Comparison of ENCODE assay signal across 7 cellular contexts in genomic region chr17:48546187-48546923, GRCh38.
DNase-seq lines count a peak whose midpoint lies in the region; ATAC-seq and TF ChIP-seq lines count a peak whose summit lies in the region.
"Had no signal": no experiment of that assay in that cellular context is flagged by ENCODE, and none has a peak within 500 bp of the region (broad histone marks: within the 10 kb centered on the region; RNA-seq: fewer than 3 reads in every experiment).

No MANE protein-coding gene starts in this region.

- peak overlapping the region; percentile 0; the same call in 1 of the 2 replicates for H3K27ac ChIP-seq in RWPE1

- ATAC-seq in GM21367 (IDR thresholded peaks at IDR 0.05; ENCODE audit: unreplicated experiment) (no peak), HG03095 (IDR thresholded peaks at IDR 0.05; ENCODE audit: unreplicated experiment) (no peak)

- POLR2A ChIA-PET in AG04449 (lab: Yijun Ruan, JAX) (interaction anchor here (0.7 to 2.5 kb wide), 12 partner anchors 10 to 63 kb away, joined by 3 to 14 read pairs (median 4); partner anchors contain the start of gene HOXB5), RWPE1 (lab: Yijun Ruan, JAX; ENCODE audit: low non-redundant PET) (no interaction called here)

- no peaks in the 10 kb centered on the region for H3K9me3 ChIP-seq in iPS-18c (ENCODE audit: control insufficient read depth, insufficient read depth, low read length)

- CTCF ChIA-PET in AG04449 (lab: Yijun Ruan, JAX) (interaction anchor here (0.9 to 1.9 kb wide), 11 partner anchors 10 to 195 kb away, joined by 3 to 10 read pairs (median 3); no protein-coding TSS in a partner anchor), RWPE1 (lab: Yijun Ruan, JAX) (interaction anchor here (1.0 kb wide), 1 partner anchor 197 kb away, joined by 3 read pairs; no protein-coding TSS in a partner anchor)

- TF ChIP-seq CTCF in AG04449 (IDR thresholded peaks at IDR 0.05; ENCODE audit: insufficient read depth, low read length, missing control alignments) (no peak), RWPE1 (conservative IDR thresholded peaks at IDR 0.05; ENCODE audit: low read depth) (no peak)

- DNase-seq in AG04449 (ENCODE audit: low read depth, low spot score) (no peak), RWPE1 (ENCODE audit: low spot score) (no peak), NCI-H524 (lab: John Stamatoyannopoulos, UW) (no peak)
- DNase-seq: SW 1271 had no signal

- H3K4me3 ChIP-seq in AG04449 (ENCODE audit: low read depth, low read length) (peak overlapping the region; percentile 42), iPS-18c (ENCODE audit: insufficient read depth, low read depth, low read length) (peak overlapping the region; percentile 36; the same call in 1 of the 2 replicates)
